Comparison of ENCODE assay signal across 11 cellular contexts in genomic region chr3:52014613-52015012, GRCh38. TPM values are rescaled to one million over a fixed set of nuclear protein-coding genes. Genes with fewer than 3 reads are reported as not detected.
DNase-seq lines count a peak whose midpoint lies in the region; ATAC-seq and TF ChIP-seq lines count a peak whose summit lies in the region.
"Had no signal": no experiment of that assay in that cellular context is flagged by ENCODE, and none has a peak within 500 bp of the region (broad histone marks: within the 10 kb centered on the region; RNA-seq: fewer than 3 reads in every experiment).

No MANE protein-coding gene starts in this region.

- DNase-seq in right atrium auricular region (ENCODE audit: low spot score) (no peak), left ventricle myocardium inferior (no peak), RWPE2 (ENCODE audit: low spot score) (no peak), fibroblast of mammary gland (ENCODE audit: low read depth) (no peak), MV-4-11 (lab: John Stamatoyannopoulos, UW) (no peak), DMS79 (lab: John Stamatoyannopoulos, UW) (no peak)
- DNase-seq: NCI-H1694; spleen; stimulated activated naive CD8-positive, alpha-beta T cell treated with anti-CD3 and anti-CD28 coated beads, Interleukin-15, amount 100 ng/mL, for 72 hours had no signal

- H3K36me3 ChIP-seq in right atrium auricular region (no peaks in the 10 kb centered on the region), left ventricle myocardium inferior (no peaks in the 10 kb centered on the region), RWPE2 (ENCODE audit: low read depth) (no peaks in the 10 kb centered on the region), gastroesophageal sphincter (no peaks in the 10 kb centered on the region)
- H3K36me3 ChIP-seq: spleen had no signal

- TF ChIP-seq POLR2A in gastroesophageal sphincter (IDR thresholded peaks at IDR 0.05) = no peak

- ATAC-seq in RWPE2 (ENCODE audit: low read depth) = peak; percentile 24; the same call in 1 of the 3 replicates
- no peak for ATAC-seq in HG02840 (IDR thresholded peaks at IDR 0.05; ENCODE audit: low FRiP score, unreplicated experiment)
- no peak for ATAC-seq in gastroesophageal sphincter
- ATAC-seq: stimulated activated naive CD8-positive, alpha-beta T cell treated with anti-CD3 and anti-CD28 coated beads, Interleukin-15, amount 100 ng/mL, for 72 hours had no signal

- H3K4me1 ChIP-seq in right atrium auricular region = peaks cover 0 to 65% of the 10 kb centered on the region in 2 donors
- H3K4me1 ChIP-seq in left ventricle myocardium inferior = peaks cover 66% of the 10 kb centered on the region
- no peaks in the 10 kb centered on the region for H3K4me1 ChIP-seq in RWPE2 (ENCODE audit: insufficient read depth, poor library complexity, severe bottlenecking)
- H3K4me1 ChIP-seq in gastroesophageal sphincter = peaks cover 0 to 34% (median 6%) of the 10 kb centered on the region in 3 donors

- WGBS in gastroesophageal sphincter (ENCODE audit: low coverage in 1 of 2), 2 donors = 80% methylated on average over 2 of the region's 8 CpGs; no CpG with 5 or more reads in 1 of the 2 donors

- H3K27ac ChIP-seq in right atrium auricular region = peak overlapping the region; percentile 93 to 96
- no peak overlapping the region for H3K27ac ChIP-seq in left ventricle myocardium inferior (replicated peaks)
- H3K27ac ChIP-seq in RWPE2 (ENCODE audit: poor library complexity, severe bottlenecking) = no peak overlapping the region
- H3K27ac ChIP-seq in gastroesophageal sphincter = no peak overlapping the region
- H3K27ac ChIP-seq: spleen had no signal

- H3K4me3 ChIP-seq in right atrium auricular region (no peak overlapping the region), left ventricle myocardium inferior (no peak overlapping the region), RWPE2 (ENCODE audit: severe bottlenecking) (no peak overlapping the region), fibroblast of mammary gland (ENCODE audit: control insufficient read depth, low read depth, low read length) (no peak overlapping the region), gastroesophageal sphincter (no peak overlapping the region)
- H3K4me3 ChIP-seq: spleen had no signal

- H3K27me3 ChIP-seq in right atrium auricular region (no peaks in the 10 kb centered on the region), left ventricle myocardium inferior (ENCODE audit: low read depth) (no peaks in the 10 kb centered on the region), RWPE2 (ENCODE audit: insufficient read depth, poor library complexity, severe bottlenecking) (no peaks in the 10 kb centered on the region), gastroesophageal sphincter (no peaks in the 10 kb centered on the region)
- H3K27me3 ChIP-seq: spleen had no signal

- TF ChIP-seq CTCF in right atrium auricular region (IDR thresholded peaks at IDR 0.05) = peak in 1 of 2 donors; percentile 17
- no peak for TF ChIP-seq CTCF in left ventricle myocardium inferior (IDR thresholded peaks at IDR 0.05; ENCODE audit: borderline replicate concordance)
- TF ChIP-seq CTCF in RWPE2 (IDR thresholded peaks at IDR 0.05; ENCODE audit: poor library complexity, severe bottlenecking) = peak; percentile 24
- peak; percentile 27 for TF ChIP-seq CTCF in fibroblast of mammary gland (conservative IDR thresholded peaks at IDR 0.05; ENCODE audit: control insufficient read depth, insufficient read depth, low read depth, low read length)
- peak in 1 of 4 experiments; percentile 15 for TF ChIP-seq CTCF in gastroesophageal sphincter (IDR thresholded peaks at IDR 0.05)

- H3K9me3 ChIP-seq in right atrium auricular region = no peaks in the 10 kb centered on the region
- H3K9me3 ChIP-seq in left ventricle myocardium inferior (replicated peaks) = no peaks in the 10 kb centered on the region
- no peaks in the 10 kb centered on the region for H3K9me3 ChIP-seq in RWPE2 (ENCODE audit: severe bottlenecking)
- H3K9me3 ChIP-seq in gastroesophageal sphincter = no peaks in the 10 kb centered on the region
- H3K9me3 ChIP-seq: spleen had no signal

- intact Hi-C loops in left ventricle myocardium inferior (cut with micrococcal nuclease) = no loop called here

- no peak for TF ChIP-seq EP300 in gastroesophageal sphincter (IDR thresholded peaks at IDR 0.05)

RNA-seq across cellular contexts. Expression of gene RPL29, which starts 18.9 kb away (rescaled TPM):
- total RNA-seq in right atrium auricular region (1,000 to 10,000 TPM in 1 of 2 donors, 100 to 1,000 TPM in 1; 658 to 1,017 TPM), left ventricle myocardium inferior (621 TPM), gastroesophageal sphincter (1,000 to 10,000 TPM in 3 of 4 donors, 100 to 1,000 TPM in 1; 775 to 1,945 (median 1,298) TPM)

RNA-seq across cellular contexts. Expression of gene ACY1, which starts 31.3 kb away (rescaled TPM):
- total RNA-seq in right atrium auricular region = 10 to 100 TPM; 26.0 to 29.8 TPM
- total RNA-seq in left ventricle myocardium inferior = 20.2 TPM
- total RNA-seq in gastroesophageal sphincter = 10 to 100 TPM; 10.6 to 21.4 (median 19.5) TPM

RNA-seq across cellular contexts. Expression of gene ABHD14A, which starts 39.7 kb away (rescaled TPM):
- 10 to 100 TPM; 21.0 to 31.3 TPM for total RNA-seq in right atrium auricular region
- 25.8 TPM for total RNA-seq in left ventricle myocardium inferior
- total RNA-seq in gastroesophageal sphincter = 10 to 100 TPM; 12.6 to 20.2 (median 13.8) TPM

RNA-seq across cellular contexts. Expression of gene ABHD14B, which starts 40.8 kb away (rescaled TPM):
- total RNA-seq in right atrium auricular region (10 to 100 TPM; 15.6 to 20.9 TPM), left ventricle myocardium inferior (14.6 TPM), gastroesophageal sphincter (10 to 100 TPM; 34.6 to 46.8 (median 45.1) TPM)

RNA-seq across cellular contexts. Expression of gene DUSP7, which starts 41.8 kb away (rescaled TPM):
- total RNA-seq in right atrium auricular region (10 to 100 TPM; 17.7 to 33.7 TPM), left ventricle myocardium inferior (23.1 TPM), gastroesophageal sphincter (10 to 100 TPM; 10.2 to 18.1 (median 14.7) TPM)

Comparison
In these comparisons a context has a peak if more than half of its experiments do, and no peak if none do; other contexts are left out.
1. H3K27ac ChIP-seq: peak in right atrium auricular region (2 of 2); none in left ventricle myocardium inferior (single experiment), RWPE2 (single experiment) and gastroesophageal sphincter (0 of 4).